In the genomic region with DNA sequence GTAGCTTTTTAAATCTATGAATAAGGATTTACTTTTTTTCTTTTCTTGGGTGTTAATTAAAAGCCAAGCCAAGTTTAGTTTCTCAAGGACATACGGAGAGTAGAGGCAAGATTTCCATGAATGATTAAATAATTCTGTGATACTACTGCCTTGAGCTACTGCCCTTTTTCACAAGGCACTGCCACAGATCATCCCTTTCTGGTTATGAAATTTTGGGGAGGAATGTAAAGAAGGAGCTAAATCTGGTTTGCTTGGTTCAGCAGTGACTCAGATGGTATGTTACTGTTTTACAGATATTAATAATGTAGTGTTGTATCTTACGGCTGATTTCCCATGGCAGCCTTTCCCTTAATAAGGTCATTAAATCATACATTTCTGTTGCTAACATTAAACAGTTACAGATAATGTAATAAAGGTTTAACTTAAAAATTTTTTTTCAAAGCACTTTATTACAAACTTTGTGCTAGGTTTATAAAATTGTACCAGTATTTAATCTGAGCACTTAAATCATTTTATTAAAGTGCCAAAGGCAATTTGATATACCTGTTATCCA, we compare ENCODE assay signal across 8 cellular contexts. TPM values are rescaled to one million over a fixed set of nuclear protein-coding genes. Genes with fewer than 3 reads are reported as not detected.
DNase-seq lines count a peak whose midpoint lies in the region; ATAC-seq, FAIRE-seq and TF ChIP-seq lines count a peak whose summit lies in the region.

No MANE protein-coding gene starts in this region.

- no peak overlapping the region for H2BK20ac ChIP-seq in H1 (ENCODE audit: low read length)

- H3K23me2 ChIP-seq in H1 (ENCODE audit: low read depth, low read length): no peaks in the 10 kb centered on the region; the same call in 1 of the 2 replicates

- H3K56ac ChIP-seq in H1 (replicated peaks; ENCODE audit: insufficient read length, low read depth, low read length): no peak overlapping the region

- H3K9ac ChIP-seq in H1 (replicated peaks in 1 of 4; ENCODE audit: extremely low read depth in 1 of 4, low read depth in 3 of 4, low read length in 3 of 4): no peak overlapping the region

- H2AFZ ChIP-seq in H1 (ENCODE audit: low read length) (no peak overlapping the region), osteoblast (ENCODE audit: low read length) (no peak overlapping the region)

- peak overlapping the region; percentile 43 to 100 (median 98) for H3K27ac Mint-ChIP-seq in CD8-positive, alpha-beta memory T cell

- H3K4me1 ChIP-seq in CD8-positive, alpha-beta memory T cell (ENCODE audit: insufficient read depth, low read length): peaks cover 61% of the 10 kb centered on the region
- peaks cover 0 to 8% (median 4%) of the 10 kb centered on the region in 4 experiments; a peak in 6 of 7 replicates for H3K4me1 ChIP-seq in H1 (replicated peaks in 1 of 4; ENCODE audit: control insufficient read depth in 3 of 4, insufficient read depth in 4 of 4, low read length in 3 of 4)
- peaks cover 30% of the 10 kb centered on the region for H3K4me1 ChIP-seq in osteoblast (ENCODE audit: insufficient read depth, low read length)

- H3K79me1 ChIP-seq in H1 (ENCODE audit: low read depth, low read length): peaks cover 3% of the 10 kb centered on the region

- H3K4me1 Mint-ChIP-seq in CD8-positive, alpha-beta memory T cell: peaks cover 51 to 71% (median 67%) of the 10 kb centered on the region in 3 donors

- no peak overlapping the region for H2BK5ac ChIP-seq in H1 (ENCODE audit: low read depth, low read length)

- H3K79me2 ChIP-seq in H1 (ENCODE audit: control insufficient read depth in 1 of 2, insufficient read depth in 2 of 2, low read length in 2 of 2) (peaks cover 20 to 72% of the 10 kb centered on the region in 2 experiments), osteoblast (ENCODE audit: insufficient read depth, low read length) (peaks cover 74% of the 10 kb centered on the region)

- DNase-seq in CD8-positive, alpha-beta memory T cell: no peak
- DNase-seq in OCI-M1 (lab: John Stamatoyannopoulos, UW): peak; percentile 52
- no peak for DNase-seq in H1 (ENCODE audit: low read depth in 1 of 2, low spot score in 2 of 2)
- peak; percentile 81 for DNase-seq in osteoblast (ENCODE audit: insufficient read length, low spot score, missing footprints)
- no peak for DNase-seq in COLO668 (lab: John Stamatoyannopoulos, UW; ENCODE audit: unreplicated experiment)

- H4K91ac ChIP-seq in H1 (replicated peaks; ENCODE audit: insufficient read length, low read length): no peak overlapping the region

- H3K36me3 ChIP-seq in CD8-positive, alpha-beta memory T cell (ENCODE audit: insufficient read depth, low read length): no peaks in the 10 kb centered on the region
- H3K36me3 ChIP-seq in H1 (ENCODE audit: control insufficient read depth in 2 of 4, insufficient read depth in 4 of 4, low read length in 3 of 4) (no peaks in the 10 kb centered on the region; a peak in 1 of 8 replicates), osteoblast (ENCODE audit: insufficient read depth, low read length) (no peaks in the 10 kb centered on the region)

- no peak for TF ChIP-seq RAD21 in H1 (IDR thresholded peaks at IDR 0.05 in 1 of 2, conservative IDR thresholded peaks at IDR 0.05 in 1 of 2; ENCODE audit: low read depth in 2 of 2, low read length in 2 of 2)

- no peak overlapping the region for H3K4me3 ChIP-seq in CD8-positive, alpha-beta memory T cell (ENCODE audit: low read length)
- peak overlapping the region in 1 of 4 experiments; percentile 96; a peak in 4 of 8 replicates for H3K4me3 ChIP-seq in H1 (ENCODE audit: extremely low read depth in 1 of 4, insufficient read depth in 2 of 4, low read depth in 3 of 4, low read length in 4 of 4)
- peak overlapping the region; percentile 87 for H3K4me3 ChIP-seq in osteoblast (ENCODE audit: insufficient read depth, low read length)

- H3K27me3 ChIP-seq in CD8-positive, alpha-beta memory T cell (ENCODE audit: insufficient read depth, low read length, poor library complexity, severe bottlenecking): no peaks in the 10 kb centered on the region
- H3K27me3 ChIP-seq in H1 (replicated peaks in 1 of 4; ENCODE audit: control insufficient read depth in 3 of 4, extremely low read depth in 1 of 4, insufficient read depth in 3 of 4, low read length in 3 of 4) (no peaks in the 10 kb centered on the region), osteoblast (ENCODE audit: insufficient read depth, low read length) (no peaks in the 10 kb centered on the region)

- H3K27ac ChIP-seq in CD8-positive, alpha-beta memory T cell (ENCODE audit: low read depth, low read length): peak overlapping the region; percentile 20
- H3K27ac ChIP-seq in H1 (ENCODE audit: low read depth, low read length) (no peak overlapping the region), osteoblast (ENCODE audit: low read depth, low read length) (peak overlapping the region; percentile 98)

- peak overlapping the region; percentile 93 for H3K14ac ChIP-seq in H1 (ENCODE audit: insufficient read length)

- no peak for TF ChIP-seq CTCF in H1 (IDR thresholded peaks at IDR 0.05; ENCODE audit: control extremely low read depth in 1 of 3, insufficient read depth in 1 of 3, low read depth in 1 of 3, low read length in 3 of 3)
- TF ChIP-seq CTCF in osteoblast (IDR thresholded peaks at IDR 0.05; ENCODE audit: extremely low read depth, low read depth, low read length): no peak

- no peak overlapping the region for H3K18ac ChIP-seq in H1 (ENCODE audit: extremely low read depth, low read length)

- no peak for ATAC-seq in HG03469 (IDR thresholded peaks at IDR 0.05; ENCODE audit: unreplicated experiment)
- no peak for ATAC-seq in HG03354 (IDR thresholded peaks at IDR 0.05; ENCODE audit: poor library complexity, severe bottlenecking, unreplicated experiment)
- ATAC-seq in GM21515 (IDR thresholded peaks at IDR 0.05; ENCODE audit: unreplicated experiment): no peak

- H3K4ac ChIP-seq in H1 (replicated peaks; ENCODE audit: insufficient read length, low read depth, low read length): peak overlapping the region; percentile 78

- peaks cover 0 to 25% (median 0%) of the 10 kb centered on the region in 3 donors for H3K36me3 Mint-ChIP-seq in CD8-positive, alpha-beta memory T cell

- H4K20me1 ChIP-seq in H1 (replicated peaks in 1 of 2; ENCODE audit: control insufficient read depth in 1 of 2, insufficient read depth in 2 of 2, low read length in 2 of 2): peaks cover 9 to 13% of the 10 kb centered on the region in 2 experiments
- H4K20me1 ChIP-seq in osteoblast (ENCODE audit: insufficient read depth, low read length): peaks cover 29% of the 10 kb centered on the region

- H4K8ac ChIP-seq in H1 (ENCODE audit: extremely low read depth, insufficient read depth, low read length): no peak overlapping the region

- 88% methylated on average over 2 of the region's 2 CpGs; no CpG with 5 or more reads in 1 of the 2 experiments for WGBS in H1 (ENCODE audit: extremely low coverage in 1 of 2, insufficient coverage in 1 of 2, insufficient read length in 1 of 2, insufficient replicate concordance in 2 of 2, low coverage in 1 of 2, low lambda C conversion rate in 2 of 2, missing lambda C conversion rate in 1 of 2), 2 experiments

- no peak overlapping the region for H2AK5ac ChIP-seq in H1 (ENCODE audit: low read depth, low read length)

- no peak for FAIRE-seq in H1 (lab: Jason Lieb, UNC)

- TF ChIP-seq EP300 in H1 (IDR thresholded peaks at IDR 0.05; ENCODE audit: borderline replicate concordance in 1 of 2, low read depth in 2 of 2, low read length in 2 of 2): no peak

- no peak for TF ChIP-seq POLR2A in H1 (IDR thresholded peaks at IDR 0.05; ENCODE audit: control extremely low read depth in 1 of 2, low read depth in 2 of 2, low read length in 2 of 2)

- no peak overlapping the region for H2BK120ac ChIP-seq in H1 (replicated peaks; ENCODE audit: low read depth, low read length)

- no peak overlapping the region for H4K5ac ChIP-seq in H1 (ENCODE audit: insufficient read length, low read depth, low read length)

- H3K27me3 Mint-ChIP-seq in CD8-positive, alpha-beta memory T cell: peaks cover 0 to 2% of the 10 kb centered on the region in 2 donors

- H3K4me2 ChIP-seq in H1 (ENCODE audit: insufficient read depth in 1 of 2, low read depth in 2 of 2, low read length in 2 of 2): peak overlapping the region; percentile 8 to 18; a peak in 2 of 4 replicates
- H3K4me2 ChIP-seq in osteoblast (ENCODE audit: insufficient read depth, low read length): peak overlapping the region; percentile 85

- H2BK15ac ChIP-seq in H1 (ENCODE audit: low read length): no peak overlapping the region

- H3K9me3 Mint-ChIP-seq in CD8-positive, alpha-beta memory T cell: no peaks in the 10 kb centered on the region

- POLR2A ChIA-PET in CD8-positive, alpha-beta memory T cell (lab: Charles Lee): interaction anchor here (0.6 kb wide), 1 partner anchor 298 kb away, joined by 3 read pairs; no protein-coding TSS in a partner anchor
- POLR2A ChIA-PET in H1 (lab: Charles Lee; ENCODE audit: partially characterized antibody): interaction anchor here (0.6 to 0.8 kb wide), 2 partner anchors 41 to 55 kb away, joined by 3 read pairs; no protein-coding TSS in a partner anchor

- no peak overlapping the region for H2BK12ac ChIP-seq in H1 (ENCODE audit: low read depth, low read length)

- no peak overlapping the region for H3K23ac ChIP-seq in H1 (ENCODE audit: insufficient read length)

- CTCF ChIA-PET in CD8-positive, alpha-beta memory T cell (lab: Charles Lee): interaction anchor here (1.3 kb wide), 1 partner anchor 37 kb away, joined by 5 read pairs; no protein-coding TSS in a partner anchor
- CTCF ChIA-PET in H1 (lab: Charles Lee; ENCODE audit: partially characterized antibody): interaction anchor here (0.7 to 1.1 kb wide), 4 partner anchors 18 to 60 kb away, joined by 3 to 5 read pairs (median 3); no protein-coding TSS in a partner anchor

- H3K4me3 Mint-ChIP-seq in CD8-positive, alpha-beta memory T cell: peak overlapping the region; percentile 90 to 98 (median 97)

- no peaks in the 10 kb centered on the region for H3K9me3 ChIP-seq in CD8-positive, alpha-beta memory T cell (ENCODE audit: low read length)
- H3K9me3 ChIP-seq in H1 (ENCODE audit: insufficient read depth in 2 of 2, low read depth in 1 of 2, low read length in 1 of 2) (no peaks in the 10 kb centered on the region), osteoblast (ENCODE audit: low read depth, low read length) (no peaks in the 10 kb centered on the region)

TF ChIP-seq in H1, 55 proteins besides CTCF, POLR2A, EP300 and RAD21 (continues in another document):
- TF ChIP-seq ASH2L (IDR thresholded peaks at IDR 0.05; ENCODE audit: low read length): no peak
- no peak for TF ChIP-seq NRF1 (IDR thresholded peaks at IDR 0.05; ENCODE audit: low read depth, low read length)

RNA-seq across cellular contexts. Expression of a gene that starts 2.6 kb away (rescaled TPM):
- total RNA-seq in CD8-positive, alpha-beta memory T cell: 10 to 100 TPM; 71.0 to 72.5 TPM
- 187 TPM for polyA plus RNA-seq in CD8-positive, alpha-beta memory T cell
- 101 and 113 TPM in 2 replicates for total RNA-seq in H1 (2021; fragmentation: NEBNext Ultra II Directional; extraction: Animal tissue kit (Norgen Biotek cat#: 25700))
- 140 and 261 TPM in 2 replicates for polyA plus RNA-seq in H1 (2011; rRNA removed)
- 182 TPM for polyA plus RNA-seq in H1 (2011; cell fraction: cytosol; rRNA removed)
- 463 TPM for polyA plus RNA-seq in H1 (2011; cell fraction: nucleus; rRNA removed)
- polyA plus RNA-seq in H1 (2012, experiment 1 of 2): 96.0 to 127 TPM (median 113 TPM) in 4 replicates
- 29.4 TPM for polyA plus RNA-seq in H1 (2012, experiment 2 of 2)
- polyA plus RNA-seq in H1 (2013, experiment 1 of 2): 74.6 TPM
- polyA plus RNA-seq in H1 (2013, experiment 2 of 2): 66.1 TPM
- 59.7 and 102 TPM in 2 replicates for polyA minus RNA-seq in H1 (2011; rRNA and poly(A)+ RNA removed)
- 76.1 TPM for polyA minus RNA-seq in H1 (2011; cell fraction: cytosol; rRNA and poly(A)+ RNA removed)
- polyA minus RNA-seq in H1 (2011; cell fraction: nucleus; rRNA and poly(A)+ RNA removed): 120 TPM
- 158 and 177 TPM in 2 replicates for total RNA-seq in osteoblast

Comparison
In these comparisons a context has a peak if more than half of its experiments do, and no peak if none do; other contexts are left out.
1. DNase-seq: peak in OCI-M1 (single experiment) and osteoblast (single experiment); none in CD8-positive, alpha-beta memory T cell (0 of 5), H1 (0 of 2) and COLO668 (single experiment).